Comparison of ENCODE assay signal across 11 cellular contexts in genomic region chr9:107784235-107784958, GRCh38.
A peak's percentile ranks its signal among the peaks of the same experiment; 100 is the strongest.
DNase-seq lines count a peak whose midpoint lies in the region; ATAC-seq and TF ChIP-seq lines count a peak whose summit lies in the region.
"Had no signal": no experiment of that assay in that cellular context is flagged by ENCODE, and none has a peak within 500 bp of the region (broad histone marks: within the 10 kb centered on the region; RNA-seq: fewer than 3 reads in every experiment).

No MANE protein-coding gene starts in this region.

- H3K4me3 ChIP-seq in choroid plexus epithelial cell (ENCODE audit: low read depth, low read length): no peak overlapping the region
- H3K4me3 ChIP-seq: esophagus squamous epithelium, prostate gland had no signal

- peak; percentile 93 for ATAC-seq in Right ventricle myocardium inferior
- ATAC-seq in stimulated activated memory B cell treated with anti-CD40 and anti-IgM and Interleukin-4, amounts not matched to agents 10 μg/mL and 1 μg/mL and 100 μg/mL, for 72 hours: no peak
- no peak for ATAC-seq in GM21381 (IDR thresholded peaks at IDR 0.05; ENCODE audit: unreplicated experiment)
- no peak for ATAC-seq in activated CD4-positive, CD25-positive, alpha-beta regulatory T cell treated with anti-CD3 and anti-CD28 coated beads, Interleukin-2, amount 50 U/mL, for 24 hours
- no peak for ATAC-seq in HG03025 (IDR thresholded peaks at IDR 0.05; ENCODE audit: low FRiP score, unreplicated experiment)

- H3K27ac Mint-ChIP-seq in stimulated activated memory B cell treated with anti-CD40 and anti-IgM and Interleukin-4, amounts not matched to agents 10 μg/mL and 1 μg/mL and 100 μg/mL, for 72 hours: no peak overlapping the region

- TF ChIP-seq CTCF in choroid plexus epithelial cell (conservative IDR thresholded peaks at IDR 0.05; ENCODE audit: low read depth, low read length): peak; percentile 5

- no peaks in the 10 kb centered on the region for H3K9me3 Mint-ChIP-seq in stimulated activated memory B cell treated with anti-CD40 and anti-IgM and Interleukin-4, amounts not matched to agents 10 μg/mL and 1 μg/mL and 100 μg/mL, for 72 hours

- DNase-seq in Right ventricle myocardium inferior (ENCODE audit: missing footprints): no peak
- no peak for DNase-seq in cardiac septum (ENCODE audit: low spot score)
- peak; percentile 93 for DNase-seq in choroid plexus epithelial cell (ENCODE audit: low read depth)
- DNase-seq in left kidney (ENCODE audit: low read depth, low spot score): peak; percentile 5
- DNase-seq: esophagus squamous epithelium, NCI-H1436 treated with DMSO at 0.1 percent for 48 hours had no signal

- no peak overlapping the region for H3K4me3 Mint-ChIP-seq in stimulated activated memory B cell treated with anti-CD40 and anti-IgM and Interleukin-4, amounts not matched to agents 10 μg/mL and 1 μg/mL and 100 μg/mL, for 72 hours

- intact Hi-C loops in Right ventricle myocardium inferior (cut with DNase I) (no loop called here), cardiac septum (cut with DNase I) (no loop called here)

- H3K36me3 Mint-ChIP-seq in stimulated activated memory B cell treated with anti-CD40 and anti-IgM and Interleukin-4, amounts not matched to agents 10 μg/mL and 1 μg/mL and 100 μg/mL, for 72 hours: no peaks in the 10 kb centered on the region

- H3K27me3 Mint-ChIP-seq in stimulated activated memory B cell treated with anti-CD40 and anti-IgM and Interleukin-4, amounts not matched to agents 10 μg/mL and 1 μg/mL and 100 μg/mL, for 72 hours: no peaks in the 10 kb centered on the region

- no peaks in the 10 kb centered on the region for H3K4me1 Mint-ChIP-seq in stimulated activated memory B cell treated with anti-CD40 and anti-IgM and Interleukin-4, amounts not matched to agents 10 μg/mL and 1 μg/mL and 100 μg/mL, for 72 hours

Comparison
In these comparisons a context has a peak if more than half of its experiments do, and no peak if none do; other contexts are left out.
1. DNase-seq: peak in choroid plexus epithelial cell (single experiment) and left kidney (single experiment); none in Right ventricle myocardium inferior (single experiment) and cardiac septum (single experiment).